In genomic region chr5:158514353-158514960, GRCh38 we compare ENCODE assay signal across 14 cellular contexts.
DNase-seq lines count a peak whose midpoint lies in the region; ATAC-seq and TF ChIP-seq lines count a peak whose summit lies in the region.
"Had no signal": no experiment of that assay in that cellular context is flagged by ENCODE, and none has a peak within 500 bp of the region (broad histone marks: within the 10 kb centered on the region; RNA-seq: fewer than 3 reads in every experiment).

No MANE protein-coding gene starts in this region.

- no peaks in the 10 kb centered on the region for H3K9me3 ChIP-seq in Caco-2
- no peaks in the 10 kb centered on the region for H3K9me3 ChIP-seq in ascending aorta
- H3K9me3 ChIP-seq: body of pancreas had no signal

- H3K4me3 ChIP-seq in Caco-2 (ENCODE audit: low read depth, low read length), result no peak overlapping the region
- no peak overlapping the region for H3K4me3 ChIP-seq in ascending aorta
- H3K4me3 ChIP-seq: body of pancreas had no signal

- peak; percentile 54 for DNase-seq in AG08395 (ENCODE audit: low spot score)
- peak; percentile 54 for DNase-seq in GM03348 (ENCODE audit: low spot score)
- DNase-seq in activated naive CD8-positive, alpha-beta T cell treated with anti-CD3 and anti-CD28 coated beads for 36 hours, result no peak
- DNase-seq in foreskin keratinocyte, result peak; percentile 62 to 70
- no peak for DNase-seq in Caco-2
- DNase-seq in ascending aorta (ENCODE audit: low spot score in 2 of 2), result no peak
- DNase-seq: body of pancreas; NCI-H345; stimulated activated CD4-positive, alpha-beta T cell treated with anti-CD3 and anti-CD28 coated beads, Interleukin-4, amount 100 ng/mL, for 4 hours had no signal

- TF ChIP-seq CTCF in foreskin keratinocyte (conservative IDR thresholded peaks at IDR 0.05) (no peak), Caco-2 (IDR thresholded peaks at IDR 0.05; ENCODE audit: insufficient read depth in 1 of 2, low read depth in 1 of 2, low read length in 1 of 2, severe bottlenecking in 1 of 2, unreplicated experiment in 1 of 2) (no peak), ascending aorta (IDR thresholded peaks at IDR 0.05) (no peak)

- CTCF ChIA-PET in Caco-2 (lab: Charles Lee), result no interaction called here

- peaks cover 38% of the 10 kb centered on the region for H3K4me1 Mint-ChIP-seq in activated naive CD8-positive, alpha-beta T cell treated with anti-CD3 and anti-CD28 coated beads for 36 hours
- no peaks in the 10 kb centered on the region for H3K4me1 Mint-ChIP-seq in Caco-2 (ENCODE audit: low read depth, unreplicated experiment)
- H3K4me1 Mint-ChIP-seq: mesothelial cell of epicardium had no signal

- no peak overlapping the region for H3K4me3 Mint-ChIP-seq in activated naive CD8-positive, alpha-beta T cell treated with anti-CD3 and anti-CD28 coated beads for 36 hours
- no peak overlapping the region for H3K4me3 Mint-ChIP-seq in Caco-2 (ENCODE audit: unreplicated experiment)
- H3K4me3 Mint-ChIP-seq: mesothelial cell of epicardium had no signal

- peak; percentile 68 for ATAC-seq in foreskin keratinocyte
- no peak for ATAC-seq in HG03354 (IDR thresholded peaks at IDR 0.05; ENCODE audit: poor library complexity, severe bottlenecking, unreplicated experiment)
- no peak for ATAC-seq in GM18498 (IDR thresholded peaks at IDR 0.05; ENCODE audit: unreplicated experiment)

- no TSS peak for BruUV-seq in Caco-2 (replicated peaks; lab: Mats Ljungman, UMichigan)

- H3K27me3 ChIP-seq in foreskin keratinocyte (no peaks in the 10 kb centered on the region), Caco-2 (replicated peaks; ENCODE audit: control insufficient read depth, insufficient read depth, low read length) (no peaks in the 10 kb centered on the region), ascending aorta (no peaks in the 10 kb centered on the region)
- H3K27me3 ChIP-seq: body of pancreas had no signal

- H3K36me3 ChIP-seq in Caco-2 (ENCODE audit: control insufficient read depth, insufficient read depth, low read length), result no peaks in the 10 kb centered on the region
- H3K36me3 ChIP-seq in ascending aorta, result no peaks in the 10 kb centered on the region

- intact Hi-C loops in Caco-2 (cut with micrococcal nuclease; ENCODE audit: unreplicated experiment) (no loop called here), ascending aorta (cut with DNase I) (no loop called here)

- POLR2A ChIA-PET in Caco-2 (lab: Charles Lee), result no interaction called here

- no peaks in the 10 kb centered on the region for H3K27me3 Mint-ChIP-seq in activated naive CD8-positive, alpha-beta T cell treated with anti-CD3 and anti-CD28 coated beads for 36 hours
- H3K27me3 Mint-ChIP-seq in Caco-2 (ENCODE audit: insufficient read depth, unreplicated experiment), result peaks cover 4% of the 10 kb centered on the region

- peak overlapping the region; percentile 86 for H3K27ac Mint-ChIP-seq in activated naive CD8-positive, alpha-beta T cell treated with anti-CD3 and anti-CD28 coated beads for 36 hours
- no peak overlapping the region for H3K27ac Mint-ChIP-seq in Caco-2 (ENCODE audit: unreplicated experiment)
- H3K27ac Mint-ChIP-seq: mesothelial cell of epicardium, progenitor cell of endocrine pancreas had no signal

- H3K27ac ChIP-seq in foreskin keratinocyte (no peak overlapping the region), ascending aorta (no peak overlapping the region)
- H3K27ac ChIP-seq: body of pancreas, HL-60 had no signal

- H3K4me1 ChIP-seq in foreskin keratinocyte, result no peaks in the 10 kb centered on the region
- H3K4me1 ChIP-seq in Caco-2, result no peaks in the 10 kb centered on the region
- no peaks in the 10 kb centered on the region for H3K4me1 ChIP-seq in ascending aorta
- H3K4me1 ChIP-seq: body of pancreas had no signal

- H3K9me3 Mint-ChIP-seq in activated naive CD8-positive, alpha-beta T cell treated with anti-CD3 and anti-CD28 coated beads for 36 hours, result peaks cover 3% of the 10 kb centered on the region
- no peaks in the 10 kb centered on the region for H3K9me3 Mint-ChIP-seq in Caco-2 (ENCODE audit: unreplicated experiment)
- H3K9me3 Mint-ChIP-seq: mesothelial cell of epicardium had no signal

- H3K36me3 Mint-ChIP-seq in activated naive CD8-positive, alpha-beta T cell treated with anti-CD3 and anti-CD28 coated beads for 36 hours, result no peaks in the 10 kb centered on the region
- no peaks in the 10 kb centered on the region for H3K36me3 Mint-ChIP-seq in Caco-2 (ENCODE audit: insufficient read depth, unreplicated experiment)
- H3K36me3 Mint-ChIP-seq: mesothelial cell of epicardium had no signal

Comparison
In these comparisons a context has a peak if more than half of its experiments do, and no peak if none do; other contexts are left out.
1. DNase-seq: peak in AG08395 (single experiment), GM03348 (single experiment) and foreskin keratinocyte (2 of 2); none in activated naive CD8-positive, alpha-beta T cell treated with anti-CD3 and anti-CD28 coated beads for 36 hours (single experiment), Caco-2 (0 of 2) and ascending aorta (0 of 2).